In genomic region chr3:191388823-191389222, GRCh38 we compare ENCODE assay signal across 15 cellular contexts. TPM values are rescaled to one million over a fixed set of nuclear protein-coding genes. Genes with fewer than 3 reads are reported as not detected.
DNase-seq lines count a peak whose midpoint lies in the region; TF ChIP-seq lines count a peak whose summit lies in the region.
"Had no signal": no experiment of that assay in that cellular context is flagged by ENCODE, and none has a peak within 500 bp of the region (broad histone marks: within the 10 kb centered on the region; RNA-seq: fewer than 3 reads in every experiment).

No MANE protein-coding gene starts in this region.

- H3K27me3 ChIP-seq in OCI-LY3 (ENCODE audit: low read depth, low read length) (no peaks in the 10 kb centered on the region), esophagus muscularis mucosa (no peaks in the 10 kb centered on the region)
- H3K27me3 ChIP-seq: esophagus squamous epithelium had no signal

- CTCF ChIA-PET in activated CD4-positive, alpha-beta T cell treated with anti-CD3 and anti-CD28 coated beads, Interleukin-2, amount 10 ng/mL, durations not matched to agents 7 days and 5 days (lab: Charles Lee) = no interaction called here

- no peaks in the 10 kb centered on the region for H3K36me3 Mint-ChIP-seq in activated CD4-positive, alpha-beta T cell treated with anti-CD3 and anti-CD28 coated beads, Interleukin-2, amount 10 ng/mL, durations not matched to agents 7 days and 5 days (ENCODE audit: low read depth)

- H3K4me1 Mint-ChIP-seq in activated CD4-positive, alpha-beta T cell treated with anti-CD3 and anti-CD28 coated beads, Interleukin-2, amount 10 ng/mL, durations not matched to agents 7 days and 5 days = no peaks in the 10 kb centered on the region

- TF ChIP-seq POLR2A in esophagus muscularis mucosa (IDR thresholded peaks at IDR 0.05; ENCODE audit: low read depth) = no peak

- 62% methylated on average over 1 of the region's 1 CpG for WGBS in esophagus muscularis mucosa

- no peak overlapping the region for H3K4me3 ChIP-seq in OCI-LY3 (ENCODE audit: low read length)
- no peak overlapping the region for H3K4me3 ChIP-seq in esophagus muscularis mucosa
- H3K4me3 ChIP-seq in retinal pigment epithelial cell (ENCODE audit: low read length) = no peak overlapping the region
- H3K4me3 ChIP-seq: esophagus squamous epithelium had no signal

- H3K4me3 Mint-ChIP-seq in activated CD4-positive, alpha-beta T cell treated with anti-CD3 and anti-CD28 coated beads, Interleukin-2, amount 10 ng/mL, durations not matched to agents 7 days and 5 days = no peak overlapping the region
- H3K4me3 Mint-ChIP-seq: T-helper 1 cell treated with Interleukin-12 subunit alpha and Interleukin-12 subunit beta and Interleukin-4 antibody, amounts not matched to agents 30 μg/mL and 1 μg/mL, for 36 hours had no signal

- TF ChIP-seq CTCF in OCI-LY3 (IDR thresholded peaks at IDR 0.05; ENCODE audit: low read depth, low read length) (peak; percentile 31), esophagus muscularis mucosa (IDR thresholded peaks at IDR 0.05) (peak; percentile 15 to 39 (median 37)), retinal pigment epithelial cell (conservative IDR thresholded peaks at IDR 0.05; ENCODE audit: low read depth, low read length) (peak; percentile 30)

- no peak overlapping the region for H3K4me2 ChIP-seq in OCI-LY3 (ENCODE audit: low read length)

- no peak overlapping the region for H2AFZ ChIP-seq in OCI-LY3 (ENCODE audit: low read depth, low read length)

- H3K4me1 ChIP-seq in OCI-LY3 (ENCODE audit: low read length) (0 out of 2 replicates have a peak, but pooled peaks cover under 1% of the 10 kb centered on the region), esophagus muscularis mucosa (peaks cover 0 to 8% (median 3%) of the 10 kb centered on the region in 4 donors)
- H3K4me1 ChIP-seq: esophagus squamous epithelium had no signal

- peaks cover 19% of the 10 kb centered on the region for H3K36me3 ChIP-seq in OCI-LY3 (replicated peaks; ENCODE audit: low read depth, low read length)
- peaks cover 10 to 40% (median 27%) of the 10 kb centered on the region in 4 donors for H3K36me3 ChIP-seq in esophagus muscularis mucosa

- intact Hi-C loops in esophagus muscularis mucosa (cut with DNase I) = no loop called here

- TF ChIP-seq EP300 in esophagus muscularis mucosa (IDR thresholded peaks at IDR 0.05) = no peak

- H3K9me3 ChIP-seq in OCI-LY3 (ENCODE audit: insufficient read depth, low read length) (no peaks in the 10 kb centered on the region), esophagus muscularis mucosa (no peaks in the 10 kb centered on the region)
- H3K9me3 ChIP-seq: esophagus squamous epithelium had no signal

- no peak overlapping the region for H3K27ac Mint-ChIP-seq in activated CD4-positive, alpha-beta T cell treated with anti-CD3 and anti-CD28 coated beads, Interleukin-2, amount 10 ng/mL, durations not matched to agents 7 days and 5 days
- H3K27ac Mint-ChIP-seq: T-helper 1 cell treated with Interleukin-12 subunit alpha and Interleukin-12 subunit beta and Interleukin-4 antibody, amounts not matched to agents 30 μg/mL and 1 μg/mL, for 36 hours had no signal

- no peaks in the 10 kb centered on the region for H4K20me1 ChIP-seq in OCI-LY3 (ENCODE audit: insufficient read depth, low read length)

- no peaks in the 10 kb centered on the region for H3K79me2 ChIP-seq in OCI-LY3 (ENCODE audit: low read length)

- DNase-seq in SIG-M5 treated with dmso at 0.1 percent for 504 hours (lab: John Stamatoyannopoulos, UW; ENCODE audit: unreplicated experiment) (peak; percentile 12), SIG-M5 (lab: John Stamatoyannopoulos, UW) (no peak), esophagus muscularis mucosa (ENCODE audit: extremely low spot score) (no peak), retinal pigment epithelial cell (ENCODE audit: low read depth) (no peak), NCI-H510A (lab: John Stamatoyannopoulos, UW) (no peak), NOMO-1 treated with dmso at 0.1 percent for 144 hours (lab: John Stamatoyannopoulos, UW; ENCODE audit: unreplicated experiment) (no peak)
- no peak for DNase-seq in activated CD4-positive, alpha-beta T cell treated with anti-CD3 and anti-CD28 coated beads, Interleukin-2, amount 10 ng/mL, durations not matched to agents 7 days and 5 days
- DNase-seq: esophagus squamous epithelium, GF-D8, NCI-H1105, NCI-H526, right cardiac atrium had no signal

- H3K27me3 Mint-ChIP-seq in activated CD4-positive, alpha-beta T cell treated with anti-CD3 and anti-CD28 coated beads, Interleukin-2, amount 10 ng/mL, durations not matched to agents 7 days and 5 days = no peaks in the 10 kb centered on the region

- no peak overlapping the region for H3K9ac ChIP-seq in OCI-LY3 (ENCODE audit: low read length)

- H3K27ac ChIP-seq in OCI-LY3 (ENCODE audit: low read length) (no peak overlapping the region), esophagus muscularis mucosa (replicated peaks in 1 of 4) (no peak overlapping the region)
- H3K27ac ChIP-seq: esophagus squamous epithelium had no signal

- POLR2A ChIA-PET in activated CD4-positive, alpha-beta T cell treated with anti-CD3 and anti-CD28 coated beads, Interleukin-2, amount 10 ng/mL, durations not matched to agents 7 days and 5 days (lab: Charles Lee) = no interaction called here

- H3K9me3 Mint-ChIP-seq in activated CD4-positive, alpha-beta T cell treated with anti-CD3 and anti-CD28 coated beads, Interleukin-2, amount 10 ng/mL, durations not matched to agents 7 days and 5 days = no peaks in the 10 kb centered on the region
- H3K9me3 Mint-ChIP-seq: T-helper 1 cell treated with Interleukin-12 subunit alpha and Interleukin-12 subunit beta and Interleukin-4 antibody, amounts not matched to agents 30 μg/mL and 1 μg/mL, for 36 hours had no signal

RNA-seq across cellular contexts. Expression of gene UTS2B, which starts 58.5 kb away (rescaled TPM):
- 1 to 10 TPM in 1 of 4 donors, under 1 TPM in 1, not detected in 2; 0.65 to 1.2 TPM for total RNA-seq in esophagus muscularis mucosa
- total RNA-seq in activated CD4-positive, alpha-beta T cell treated with anti-CD3 and anti-CD28 coated beads, Interleukin-2, amount 10 ng/mL, durations not matched to agents 7 days and 5 days = under 1 TPM in 1 of 2 experiments, not detected in 1; 0.20 TPM
- total RNA-seq: H1 had no signal

RNA-seq across cellular contexts. Expression of gene CCDC50, which starts 59.6 kb away (rescaled TPM):
- 100 to 1,000 TPM; 141 to 192 (median 165) TPM for total RNA-seq in esophagus muscularis mucosa
- 10 to 100 TPM; 22.0 to 23.1 TPM for total RNA-seq in activated CD4-positive, alpha-beta T cell treated with anti-CD3 and anti-CD28 coated beads, Interleukin-2, amount 10 ng/mL, durations not matched to agents 7 days and 5 days

Comparison
In these comparisons a context has a peak if more than half of its experiments do, and no peak if none do; other contexts are left out.
1. RNA of gene CCDC50, which starts 59.6 kb away (total RNA-seq): 141 to 192 TPM in esophagus muscularis mucosa; 22.0 to 23.1 TPM in activated CD4-positive, alpha-beta T cell treated with anti-CD3 and anti-CD28 coated beads, Interleukin-2, amount 10 ng/mL, durations not matched to agents 7 days and 5 days; every median in the first group is over 4 times any median in the second.
2. Peak in every context shown above with its lines, with median percentiles within 50 percentile points of each other: CTCF ChIP-seq.